In genomic region chr12:22018860-22019259, GRCh38 we compare ENCODE assay signal across 9 cellular contexts. TPM values are rescaled to one million over a fixed set of nuclear protein-coding genes. Genes with fewer than 3 reads are reported as not detected.
A peak's percentile ranks its signal among the peaks of the same experiment; 100 is the strongest.
DNase-seq lines count a peak whose midpoint lies in the region; ATAC-seq and TF ChIP-seq lines count a peak whose summit lies in the region.
"Had no signal": no experiment of that assay in that cellular context is flagged by ENCODE, and none has a peak within 500 bp of the region (broad histone marks: within the 10 kb centered on the region; RNA-seq: fewer than 3 reads in every experiment).

No MANE protein-coding gene starts in this region.

- H3K56ac ChIP-seq in IMR-90 (ENCODE audit: extremely low read depth, insufficient read depth, low read length), result no peak overlapping the region

- intact Hi-C loops in CD4-positive, alpha-beta memory T cell (cut with micrococcal nuclease), result loop anchor here (1.0 kb wide), 3 partner anchors 321 to 722 kb away; no protein-coding TSS in a partner anchor
- intact Hi-C loops in IMR-90 (cut with micrococcal nuclease), result loop anchor here (1.0 to 10.0 kb wide), 2 partner anchors 323 to 414 kb away; partner anchors contain the start of gene GYS2

- no CpG with 5 or more reads among the region's 6 CpGs for WGBS in IMR-90 (ENCODE audit: extremely low coverage in 2 of 2, insufficient read length in 1 of 2), 2 experiments

- TF ChIP-seq RAD21 in IMR-90 (IDR thresholded peaks at IDR 0.05; ENCODE audit: low read length), result peak; percentile 32

- peaks cover 3 to 10% of the 10 kb centered on the region in 2 donors for H3K27me3 Mint-ChIP-seq in CD4-positive, alpha-beta memory T cell
- H3K27me3 Mint-ChIP-seq in brain, result peaks cover 3% of the 10 kb centered on the region

- no peak overlapping the region for H2BK15ac ChIP-seq in IMR-90 (ENCODE audit: low read depth, low read length)

- H3K36me3 Mint-ChIP-seq in CD4-positive, alpha-beta memory T cell, result no peaks in the 10 kb centered on the region
- H3K36me3 Mint-ChIP-seq in brain, result no peaks in the 10 kb centered on the region

- no peak overlapping the region for H2BK120ac ChIP-seq in IMR-90 (ENCODE audit: low read depth, low read length)

- no peak overlapping the region for H3K18ac ChIP-seq in IMR-90 (ENCODE audit: low read depth, low read length)

- H3K23ac ChIP-seq in IMR-90 (ENCODE audit: low read depth, low read length), result no peak overlapping the region

- H3K9me3 ChIP-seq in CD4-positive, alpha-beta memory T cell (ENCODE audit: control insufficient read depth in 1 of 2, low read length in 2 of 2), result no peaks in the 10 kb centered on the region
- peaks cover 3% of the 10 kb centered on the region for H3K9me3 ChIP-seq in IMR-90 (ENCODE audit: control insufficient read depth, insufficient read depth, low read length)

- H3K4me1 Mint-ChIP-seq in CD4-positive, alpha-beta memory T cell, result no peaks in the 10 kb centered on the region
- no peaks in the 10 kb centered on the region for H3K4me1 Mint-ChIP-seq in brain

- TF ChIP-seq CTCF in IMR-90 (conservative IDR thresholded peaks at IDR 0.05; ENCODE audit: low read depth, low read length) (peak; percentile 44), brain (conservative IDR thresholded peaks at IDR 0.05) (peak; percentile 71 to 80)

- no peak overlapping the region for H3K27ac ChIP-seq in CD4-positive, alpha-beta memory T cell (ENCODE audit: low read depth, low read length)
- no peak overlapping the region for H3K27ac ChIP-seq in IMR-90 (ENCODE audit: insufficient read depth, low read length)

- no peak overlapping the region for H2BK20ac ChIP-seq in IMR-90 (ENCODE audit: low read depth, low read length)

- CTCF ChIA-PET in CD4-positive, alpha-beta memory T cell (lab: Charles Lee; ENCODE audit: partially characterized antibody), result interaction anchor here (0.9 to 6.2 kb wide), 13 partner anchors 11 to 1064 kb away, joined by 3 to 91 read pairs (median 4); no protein-coding TSS in a partner anchor
- CTCF ChIA-PET in IMR-90 (lab: Yijun Ruan, JAX), result interaction anchor here (0.9 to 2.1 kb wide), 3 partner anchors 29 to 325 kb away, joined by 4 to 17 read pairs (median 4); no protein-coding TSS in a partner anchor

- H3K4me3 ChIP-seq in CD4-positive, alpha-beta memory T cell (ENCODE audit: low read length in 2 of 2), result no peak overlapping the region
- H3K4me3 ChIP-seq in IMR-90 (ENCODE audit: insufficient read depth, low read depth, low read length), result no peak overlapping the region

- no peaks in the 10 kb centered on the region for H3K36me3 ChIP-seq in CD4-positive, alpha-beta memory T cell (ENCODE audit: insufficient read depth, low read length)
- no peaks in the 10 kb centered on the region for H3K36me3 ChIP-seq in IMR-90 (ENCODE audit: control insufficient read depth, insufficient read depth, low read length)

- dilution Hi-C loops in IMR-90 (cut with HindIII; ENCODE audit: low sequenced_read_pairs, unreplicated experiment), result no loop called here

- no peaks in the 10 kb centered on the region for H3K9me1 ChIP-seq in IMR-90 (ENCODE audit: insufficient read depth, low read length)

- in situ Hi-C loops in IMR-90 (cut with MboI; ENCODE audit: low sequenced_read_pairs), result no loop called here

- DNase-seq in CD4-positive, alpha-beta memory T cell, result peak in 4 of 5 donors; percentile 15 to 30 (median 23)
- DNase-seq in IMR-90 (peak; percentile 3), myocyte (ENCODE audit: low read depth) (peak; percentile 18), T-helper 9 cell (no peak)
- DNase-seq in stimulated activated naive CD4-positive, alpha-beta T cell treated with Interleukin-2 at 50 U/mL for 16 hours (lab: John Stamatoyannopoulos, UW), result no peak
- DNase-seq: effector memory CD8-positive, alpha-beta T cell had no signal

- H3K14ac ChIP-seq in IMR-90 (replicated peaks; ENCODE audit: low read depth, low read length), result no peak overlapping the region

- no peak overlapping the region for H3K9ac ChIP-seq in IMR-90 (ENCODE audit: low read depth, low read length)

- H4K20me1 ChIP-seq in IMR-90 (ENCODE audit: insufficient read depth, low read length), result no peaks in the 10 kb centered on the region

- H3K4ac ChIP-seq in IMR-90 (ENCODE audit: low read depth, low read length), result no peak overlapping the region

- ATAC-seq in IMR-90 (ENCODE audit: low read depth), result no peak
- no peak for ATAC-seq in HG03354 (IDR thresholded peaks at IDR 0.05; ENCODE audit: poor library complexity, severe bottlenecking, unreplicated experiment)
- ATAC-seq in HG03439 (IDR thresholded peaks at IDR 0.05; ENCODE audit: unreplicated experiment), result no peak
- ATAC-seq: effector memory CD8-positive, alpha-beta T cell had no signal

- no peaks in the 10 kb centered on the region for H3K79me1 ChIP-seq in IMR-90 (ENCODE audit: low read depth in 1 of 2, low read length in 2 of 2)

- H4K91ac ChIP-seq in IMR-90 (ENCODE audit: insufficient read depth, low read depth, low read length), result no peak overlapping the region

- POLR2A ChIA-PET in CD4-positive, alpha-beta memory T cell (lab: Charles Lee; ENCODE audit: partially characterized antibody), result interaction anchor here (0.6 to 1.2 kb wide), 3 partner anchors 319 to 517 kb away, joined by 3 read pairs; partner anchors contain the start of genes GOLT1B and RECQL
- POLR2A ChIA-PET in IMR-90 (lab: Charles Lee; ENCODE audit: unreplicated experiment), result no interaction called here

- H3K27ac Mint-ChIP-seq in CD4-positive, alpha-beta memory T cell, result no peak overlapping the region
- no peak overlapping the region for H3K27ac Mint-ChIP-seq in brain
- H3K27ac Mint-ChIP-seq: effector memory CD8-positive, alpha-beta T cell had no signal

- H4K8ac ChIP-seq in IMR-90 (ENCODE audit: low read depth in 2 of 2, low read length in 2 of 2), result no peak overlapping the region

- no peak overlapping the region for H2BK5ac ChIP-seq in IMR-90 (ENCODE audit: low read depth, low read length, poor library complexity, severe bottlenecking)

- no peaks in the 10 kb centered on the region for H3K4me1 ChIP-seq in CD4-positive, alpha-beta memory T cell (ENCODE audit: insufficient read depth, low read length)
- no peaks in the 10 kb centered on the region for H3K4me1 ChIP-seq in IMR-90 (ENCODE audit: control insufficient read depth, insufficient read depth, low read length)

- H4K5ac ChIP-seq in IMR-90 (ENCODE audit: low read depth, low read length), result no peak overlapping the region

- H2AK5ac ChIP-seq in IMR-90 (ENCODE audit: low read depth, low read length), result no peak overlapping the region

- H2AFZ ChIP-seq in IMR-90 (replicated peaks; ENCODE audit: low read length, poor library complexity), result no peak overlapping the region

- no TSS peak for BruUV-seq in IMR-90 (replicated peaks; lab: Mats Ljungman, UMichigan)

- H3K27me3 ChIP-seq in CD4-positive, alpha-beta memory T cell (ENCODE audit: insufficient read depth, low read length), result no peaks in the 10 kb centered on the region
- H3K27me3 ChIP-seq in IMR-90 (ENCODE audit: control insufficient read depth, insufficient read depth, low read length), result no peaks in the 10 kb centered on the region

- peaks cover 0 to 10% (median 3%) of the 10 kb centered on the region in 8 donors for H3K9me3 Mint-ChIP-seq in CD4-positive, alpha-beta memory T cell
- H3K9me3 Mint-ChIP-seq in brain, result peaks cover 0 to 15% (median 9%) of the 10 kb centered on the region in 5 experiments
- H3K9me3 Mint-ChIP-seq: effector memory CD8-positive, alpha-beta T cell had no signal

- H3K4me3 Mint-ChIP-seq in CD4-positive, alpha-beta memory T cell, result no peak overlapping the region
- H3K4me3 Mint-ChIP-seq in brain, result no peak overlapping the region
- H3K4me3 Mint-ChIP-seq: effector memory CD8-positive, alpha-beta T cell had no signal

- H3K4me2 ChIP-seq in IMR-90 (ENCODE audit: low read depth, low read length), result no peak overlapping the region

- H2AK9ac ChIP-seq in IMR-90 (replicated peaks; ENCODE audit: low read depth, low read length, poor library complexity), result no peak overlapping the region

- TF ChIP-seq POLR2A in IMR-90 (IDR thresholded peaks at IDR 0.05; ENCODE audit: low read depth, low read length), result no peak

TF ChIP-seq in IMR-90, 13 proteins besides CTCF, POLR2A, EP300 and RAD21:
- TF ChIP-seq, protein P1, sequence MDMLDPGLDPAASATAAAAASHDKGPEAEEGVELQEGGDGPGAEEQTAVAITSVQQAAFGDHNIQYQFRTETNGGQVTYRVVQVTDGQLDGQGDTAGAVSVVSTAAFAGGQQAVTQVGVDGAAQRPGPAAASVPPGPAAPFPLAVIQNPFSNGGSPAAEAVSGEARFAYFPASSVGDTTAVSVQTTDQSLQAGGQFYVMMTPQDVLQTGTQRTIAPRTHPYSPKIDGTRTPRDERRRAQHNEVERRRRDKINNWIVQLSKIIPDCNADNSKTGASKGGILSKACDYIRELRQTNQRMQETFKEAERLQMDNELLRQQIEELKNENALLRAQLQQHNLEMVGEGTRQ (IDR thresholded peaks at IDR 0.05; ENCODE audit: low read depth, low read length), result no peak
- TF ChIP-seq SMC3 (IDR thresholded peaks at IDR 0.05; ENCODE audit: low read depth, low read length) (peak; percentile 32; the same call in 1 of the 2 replicates), CEBPB (IDR thresholded peaks at IDR 0.05; ENCODE audit: low read depth, low read length) (no peak), RFX5 (IDR thresholded peaks at IDR 0.05; ENCODE audit: low read depth, low read length) (no peak)

RNA-seq across cellular contexts. Expression of gene CMAS, which starts 27.2 kb away (rescaled TPM):
- 10 to 100 TPM; 20.1 to 20.3 TPM for total RNA-seq in CD4-positive, alpha-beta memory T cell
- 10 to 100 TPM; 45.0 to 54.0 TPM for polyA plus RNA-seq in CD4-positive, alpha-beta memory T cell
- total RNA-seq in IMR-90 (2012; rRNA removed) (9.5 and 19.4 TPM in 2 replicates), myocyte (20.2 and 27.2 TPM in 2 replicates)
- polyA plus RNA-seq in IMR-90 (2012; rRNA removed) (20.6 and 26.8 TPM in 2 replicates), brain (ENCODE audit: insufficient read depth, low read depth, low replicate concordance) (29.0 TPM)
- 8.2 and 9.0 TPM in 2 replicates for polyA plus RNA-seq in IMR-90 (2012; cell fraction: cytosol; rRNA removed)
- polyA plus RNA-seq in IMR-90 (2012; cell fraction: nucleus; rRNA removed; ENCODE audit: low replicate concordance), result 2.2 and 8.9 TPM in 2 replicates
- 29.2 TPM for polyA plus RNA-seq in myocyte (2012)

Comparison
In these comparisons a context has a peak if more than half of its experiments do, and no peak if none do; other contexts are left out.
1. DNase-seq: peak in CD4-positive, alpha-beta memory T cell (4 of 5), IMR-90 (single experiment) and myocyte (single experiment); none in T-helper 9 cell (single experiment) and stimulated activated naive CD4-positive, alpha-beta T cell treated with Interleukin-2 at 50 U/mL for 16 hours (single experiment).